ENCODE assay signal across 19 cellular contexts in genomic region chr10:11454160-11454559, GRCh38.
DNase-seq lines count a peak whose midpoint lies in the region; ATAC-seq and TF ChIP-seq lines count a peak whose summit lies in the region.
"Had no signal": no experiment of that assay in that cellular context is flagged by ENCODE, and none has a peak within 500 bp of the region (broad histone marks: within the 10 kb centered on the region; RNA-seq: fewer than 3 reads in every experiment).

No MANE protein-coding gene starts in this region.

- H3K4me2 ChIP-seq in Karpas-422 (ENCODE audit: low read depth, low read length, poor library complexity, severe bottlenecking): no peak overlapping the region
- H3K4me2 ChIP-seq: SK-N-SH had no signal

- intact Hi-C loops in cardiac septum (cut with DNase I): no loop called here

- peaks cover 14% of the 10 kb centered on the region for H3K79me2 ChIP-seq in Karpas-422 (ENCODE audit: low read length)

- peak overlapping the region; percentile 98 for H3K27ac ChIP-seq in Karpas-422 (ENCODE audit: low read length)

- peaks cover 83% of the 10 kb centered on the region for H3K4me1 ChIP-seq in Karpas-422 (ENCODE audit: low read length)

- H4K20me1 ChIP-seq in Karpas-422 (ENCODE audit: insufficient read depth, low read depth, low read length): no peaks in the 10 kb centered on the region; the same call in 1 of the 2 replicates

- no peak for TF ChIP-seq CTCF in osteocyte (IDR thresholded peaks at IDR 0.05)

- H3K27me3 ChIP-seq in Karpas-422 (ENCODE audit: low read length): no peaks in the 10 kb centered on the region

- H3K4me1 Mint-ChIP-seq in osteocyte (ENCODE audit: unreplicated experiment): no peaks in the 10 kb centered on the region

- H3K9me3 ChIP-seq in Karpas-422 (ENCODE audit: low read length): no peaks in the 10 kb centered on the region
- H3K9me3 ChIP-seq: SK-N-SH had no signal

- no peak overlapping the region for H3K9ac ChIP-seq in Karpas-422 (ENCODE audit: low read length)
- H3K9ac ChIP-seq: SK-N-SH had no signal

- no peak for ATAC-seq in HG02798 (IDR thresholded peaks at IDR 0.05; ENCODE audit: poor library complexity, unreplicated experiment)

- no peak overlapping the region for H3K4me3 ChIP-seq in Karpas-422 (ENCODE audit: low read length)

- H3K9me2 ChIP-seq in Karpas-422 (replicated peaks; ENCODE audit: insufficient read depth, low read length): no peaks in the 10 kb centered on the region
- H3K9me2 ChIP-seq: SK-N-SH had no signal

- H3K36me3 ChIP-seq in Karpas-422 (ENCODE audit: insufficient read depth, low read length): peaks cover 19% of the 10 kb centered on the region; the same call in 1 of the 2 replicates

- DNase-seq in D341Med (ENCODE audit: low spot score) (peak; percentile 6), Karpas-422 (no peak), islet precursor cell (peak; percentile 35), osteocyte (ENCODE audit: extremely low spot score, unreplicated experiment) (peak; percentile 51), cardiac septum (ENCODE audit: low spot score) (no peak), KG1 (lab: John Stamatoyannopoulos, UW) (no peak), COLO829 (ENCODE audit: low spot score) (no peak)
- DNase-seq: Calu3, DMS53, HFFc6, NCI-H1048, NCI-H1436, NCI-H1930, NCI-H345, NCI-H524 treated with DMSO at 0.1 percent for 48 hours, SHP77, SK-N-SH had no signal

- H3K4me3 Mint-ChIP-seq in osteocyte (ENCODE audit: unreplicated experiment): no peak overlapping the region
- H3K4me3 Mint-ChIP-seq: CD4-positive, alpha-beta T cell; HFFc6 had no signal

- peaks cover 4% of the 10 kb centered on the region for H3K27me3 Mint-ChIP-seq in osteocyte (ENCODE audit: unreplicated experiment)
- H3K27me3 Mint-ChIP-seq: CD4-positive, alpha-beta T cell had no signal

- no peak overlapping the region for H3K27ac Mint-ChIP-seq in osteocyte (ENCODE audit: unreplicated experiment)
- H3K27ac Mint-ChIP-seq: CD4-positive, alpha-beta T cell; HFFc6 had no signal

- H2AFZ ChIP-seq in Karpas-422 (ENCODE audit: low read length): no peak overlapping the region

- H3K36me3 Mint-ChIP-seq in osteocyte (ENCODE audit: unreplicated experiment): peaks cover 5% of the 10 kb centered on the region

- H3K9me3 Mint-ChIP-seq in osteocyte (ENCODE audit: unreplicated experiment): no peaks in the 10 kb centered on the region
- H3K9me3 Mint-ChIP-seq: CD4-positive, alpha-beta T cell; HFFc6 had no signal

Comparison
In these comparisons a context has a peak if more than half of its experiments do, and no peak if none do; other contexts are left out.
1. DNase-seq: peak in D341Med (single experiment), islet precursor cell (single experiment) and osteocyte (single experiment); none in Karpas-422 (single experiment), cardiac septum (single experiment), KG1 (single experiment) and COLO829 (single experiment).